30 cellular contexts compared by ENCODE assay signal in the genomic region with DNA sequence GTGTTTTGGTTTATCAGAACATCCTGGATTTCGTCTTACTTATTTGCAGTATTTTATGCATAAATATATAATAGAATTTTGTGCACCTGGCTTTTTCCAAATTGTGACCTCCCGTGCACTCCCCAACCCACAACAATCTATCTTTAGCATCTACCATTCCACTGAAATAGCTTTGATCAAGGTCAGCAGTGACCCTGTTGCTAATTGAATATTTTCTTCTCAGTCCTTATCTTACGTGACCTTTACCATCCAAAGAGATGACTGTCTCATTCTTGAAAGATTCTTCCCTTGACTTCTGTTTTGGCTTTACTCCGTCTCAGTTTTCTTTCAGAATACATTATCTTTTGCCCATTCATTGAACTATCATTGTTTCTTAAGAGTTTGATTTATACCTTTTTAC.
"Had no signal": no experiment of that assay in that cellular context is flagged by ENCODE, and none has a peak within 500 bp of the region (broad histone marks: within the 10 kb centered on the region; RNA-seq: fewer than 3 reads in every experiment).

No MANE protein-coding gene starts in this region.

- H3K36me3 ChIP-seq: ascending aorta, brain microvascular endothelial cell, colonic mucosa, esophagus muscularis mucosa, gastrocnemius medialis, WERI-Rb-1 had no signal

- H3K4me1 ChIP-seq: colonic mucosa, foreskin keratinocyte had no signal

- H3K27me3 Mint-ChIP-seq: activated B cell treated with CpG ODN at 0.5 μM for 24 hours; activated CD8-positive, alpha-beta T cell treated with anti-CD3 and anti-CD28 coated beads for 36 hours; activated naive CD4-positive, alpha-beta T cell treated with anti-CD3 and anti-CD28 coated beads, Interleukin-2, amount 10 ng/mL, durations not matched to agents 7 days and 5 days; activated naive CD8-positive, alpha-beta T cell treated with anti-CD3 and anti-CD28 coated beads, Interleukin-2, amount 10 ng/mL, durations not matched to agents 7 days and 5 days; activated T-cell treated with anti-CD3 and anti-CD28 coated beads, Interleukin-2, amount 50 U/mL, for 24 hours; effector memory CD8-positive, alpha-beta T cell; T-cell; T-helper 17 cell had no signal

- DNase-seq: activated B cell treated with CpG ODN at 0.5 μM for 24 hours; activated CD4-positive, alpha-beta T cell treated with anti-CD3 and anti-CD28 coated beads for 48 hours; activated CD4-positive, alpha-beta T cell treated with anti-CD3 and anti-CD28 coated beads, Interleukin-2, amount 50 U/mL, for 1 hour; activated CD4-positive, alpha-beta T cell treated with anti-CD3 and anti-CD28 coated beads, Interleukin-2, amount 50 U/mL, for 48 hours; activated CD8-positive, alpha-beta memory T cell treated with anti-CD3 and anti-CD28 coated beads for 24 hours; activated CD8-positive, alpha-beta T cell treated with anti-CD3 and anti-CD28 coated beads for 36 hours; activated gamma-delta T cell; activated naive CD4-positive, alpha-beta T cell; activated naive CD4-positive, alpha-beta T cell treated with anti-CD3 and anti-CD28 coated beads, Interleukin-2, amount 10 ng/mL, durations not matched to agents 7 days and 5 days; activated naive CD8-positive, alpha-beta T cell treated with anti-CD3 and anti-CD28 coated beads, Interleukin-2, amount 10 ng/mL, durations not matched to agents 7 days and 5 days; activated T-cell treated with anti-CD3 and anti-CD28 coated beads, Interleukin-2, amount 50 U/mL, for 24 hours; activated T-cell treated with anti-CD3 and anti-CD28 coated beads, Interleukin-2, amount 50 U/mL, for 72 hours; brain microvascular endothelial cell; colonic mucosa; dorsolateral prefrontal cortex; effector memory CD8-positive, alpha-beta T cell; erythroblast; foreskin keratinocyte; gastrocnemius medialis; glutamatergic neuron; T-cell; T-helper 17 cell; T1000; WERI-Rb-1 had no signal

- ATAC-seq: activated CD4-positive, CD25-positive, alpha-beta regulatory T cell treated with anti-CD3 and anti-CD28 coated beads, Interleukin-2, amount 50 U/mL, for 24 hours; activated CD8-positive, alpha-beta T cell treated with anti-CD3 and anti-CD28 coated beads for 36 hours; activated naive CD4-positive, alpha-beta T cell treated with anti-CD3 and anti-CD28 coated beads, Interleukin-2, amount 50 U/mL, for 72 hours; activated T-cell treated with anti-CD3 and anti-CD28 coated beads, Interleukin-2, amount 50 U/mL, for 72 hours; effector memory CD8-positive, alpha-beta T cell; foreskin keratinocyte; gastrocnemius medialis; T-cell; T-helper 17 cell had no signal

- H3K4me3 Mint-ChIP-seq: activated B cell treated with CpG ODN at 0.5 μM for 24 hours; activated CD8-positive, alpha-beta T cell treated with anti-CD3 and anti-CD28 coated beads for 36 hours; activated naive CD4-positive, alpha-beta T cell treated with anti-CD3 and anti-CD28 coated beads, Interleukin-2, amount 10 ng/mL, durations not matched to agents 7 days and 5 days; activated naive CD8-positive, alpha-beta T cell treated with anti-CD3 and anti-CD28 coated beads, Interleukin-2, amount 10 ng/mL, durations not matched to agents 7 days and 5 days; activated T-cell treated with anti-CD3 and anti-CD28 coated beads, Interleukin-2, amount 50 U/mL, for 24 hours; activated T-cell treated with anti-CD3 and anti-CD28 coated beads, Interleukin-2, amount 50 U/mL, for 72 hours; effector memory CD8-positive, alpha-beta T cell; T-cell; T-helper 17 cell; T-helper 2 cell treated with Interferon-gamma antibody and Interleukin-4, amounts not matched to agents 5 μg/mL and 100 μg/mL, for 36 hours had no signal

- H3K27ac Mint-ChIP-seq: activated B cell treated with CpG ODN at 0.5 μM for 24 hours; activated CD8-positive, alpha-beta T cell treated with anti-CD3 and anti-CD28 coated beads for 36 hours; activated naive CD4-positive, alpha-beta T cell treated with anti-CD3 and anti-CD28 coated beads, Interleukin-2, amount 10 ng/mL, durations not matched to agents 7 days and 5 days; activated naive CD4-positive, alpha-beta T cell treated with anti-CD3 and anti-CD28 coated beads, Interleukin-2, amount 50 U/mL, for 72 hours; activated naive CD8-positive, alpha-beta T cell treated with anti-CD3 and anti-CD28 coated beads, Interleukin-2, amount 10 ng/mL, durations not matched to agents 7 days and 5 days; activated T-cell treated with anti-CD3 and anti-CD28 coated beads, Interleukin-2, amount 50 U/mL, for 24 hours; activated T-cell treated with anti-CD3 and anti-CD28 coated beads, Interleukin-2, amount 50 U/mL, for 72 hours; T-cell; T-helper 17 cell; T-helper 2 cell treated with Interferon-gamma antibody and Interleukin-4, amounts not matched to agents 5 μg/mL and 100 μg/mL, for 36 hours had no signal

- H3K4me3 ChIP-seq: ascending aorta, colonic mucosa, dorsolateral prefrontal cortex, esophagus muscularis mucosa, gastrocnemius medialis had no signal

- H3K4me1 Mint-ChIP-seq: activated naive CD4-positive, alpha-beta T cell treated with anti-CD3 and anti-CD28 coated beads, Interleukin-2, amount 10 ng/mL, durations not matched to agents 7 days and 5 days had no signal

- H3K27me3 ChIP-seq: ascending aorta, brain microvascular endothelial cell, colonic mucosa, dorsolateral prefrontal cortex, esophagus muscularis mucosa, foreskin keratinocyte, gastrocnemius medialis had no signal

- H3K9me3 ChIP-seq: ascending aorta, colonic mucosa, esophagus muscularis mucosa, gastrocnemius medialis had no signal

- H3K27ac ChIP-seq: ascending aorta, brain microvascular endothelial cell, colonic mucosa, dorsolateral prefrontal cortex, esophagus muscularis mucosa, foreskin keratinocyte, WERI-Rb-1 had no signal

- FAIRE-seq: bronchial epithelial cell had no signal

- H3K9me3 Mint-ChIP-seq: activated B cell treated with CpG ODN at 0.5 μM for 24 hours; activated CD8-positive, alpha-beta T cell treated with anti-CD3 and anti-CD28 coated beads for 36 hours; activated naive CD4-positive, alpha-beta T cell treated with anti-CD3 and anti-CD28 coated beads, Interleukin-2, amount 10 ng/mL, durations not matched to agents 7 days and 5 days; activated naive CD4-positive, alpha-beta T cell treated with anti-CD3 and anti-CD28 coated beads, Interleukin-2, amount 50 U/mL, for 72 hours; activated naive CD8-positive, alpha-beta T cell treated with anti-CD3 and anti-CD28 coated beads, Interleukin-2, amount 10 ng/mL, durations not matched to agents 7 days and 5 days; activated T-cell treated with anti-CD3 and anti-CD28 coated beads, Interleukin-2, amount 50 U/mL, for 24 hours; activated T-cell treated with anti-CD3 and anti-CD28 coated beads, Interleukin-2, amount 50 U/mL, for 72 hours; effector memory CD8-positive, alpha-beta T cell; T-cell; T-helper 2 cell treated with Interferon-gamma antibody and Interleukin-4, amounts not matched to agents 5 μg/mL and 100 μg/mL, for 36 hours had no signal

- H3K36me3 Mint-ChIP-seq: activated naive CD4-positive, alpha-beta T cell treated with anti-CD3 and anti-CD28 coated beads, Interleukin-2, amount 10 ng/mL, durations not matched to agents 7 days and 5 days; activated naive CD4-positive, alpha-beta T cell treated with anti-CD3 and anti-CD28 coated beads, Interleukin-2, amount 50 U/mL, for 72 hours had no signal
